In the genomic region with DNA sequence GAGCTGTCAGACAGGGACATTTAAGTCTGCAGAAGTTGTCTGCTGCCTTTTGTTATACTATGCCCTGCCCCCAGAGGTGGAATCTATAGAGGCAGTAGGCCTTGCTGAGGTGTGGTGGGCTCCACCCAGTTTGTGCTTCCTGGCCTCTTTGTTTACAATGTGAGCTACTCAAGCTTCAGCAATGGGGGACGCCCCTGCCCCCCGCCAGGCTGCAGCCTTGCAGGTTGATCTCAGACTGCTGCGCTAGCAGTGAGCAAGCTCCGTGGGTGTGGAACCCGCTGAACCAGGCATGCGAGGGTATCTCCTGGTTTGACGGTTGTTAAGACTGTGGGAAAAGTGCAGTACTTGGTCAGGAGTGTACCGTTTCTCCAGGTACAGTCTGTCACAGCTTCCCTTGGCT, we compare ENCODE assay signal across 1 cellular context.
TF ChIP-seq lines count a peak whose summit lies in the region.

No MANE protein-coding gene starts in this region.

TF ChIP-seq in GM23338, 12 proteins besides CTCF, POLR2A, EP300 and RAD21 (continued from another document):
- TF ChIP-seq, protein P1, sequence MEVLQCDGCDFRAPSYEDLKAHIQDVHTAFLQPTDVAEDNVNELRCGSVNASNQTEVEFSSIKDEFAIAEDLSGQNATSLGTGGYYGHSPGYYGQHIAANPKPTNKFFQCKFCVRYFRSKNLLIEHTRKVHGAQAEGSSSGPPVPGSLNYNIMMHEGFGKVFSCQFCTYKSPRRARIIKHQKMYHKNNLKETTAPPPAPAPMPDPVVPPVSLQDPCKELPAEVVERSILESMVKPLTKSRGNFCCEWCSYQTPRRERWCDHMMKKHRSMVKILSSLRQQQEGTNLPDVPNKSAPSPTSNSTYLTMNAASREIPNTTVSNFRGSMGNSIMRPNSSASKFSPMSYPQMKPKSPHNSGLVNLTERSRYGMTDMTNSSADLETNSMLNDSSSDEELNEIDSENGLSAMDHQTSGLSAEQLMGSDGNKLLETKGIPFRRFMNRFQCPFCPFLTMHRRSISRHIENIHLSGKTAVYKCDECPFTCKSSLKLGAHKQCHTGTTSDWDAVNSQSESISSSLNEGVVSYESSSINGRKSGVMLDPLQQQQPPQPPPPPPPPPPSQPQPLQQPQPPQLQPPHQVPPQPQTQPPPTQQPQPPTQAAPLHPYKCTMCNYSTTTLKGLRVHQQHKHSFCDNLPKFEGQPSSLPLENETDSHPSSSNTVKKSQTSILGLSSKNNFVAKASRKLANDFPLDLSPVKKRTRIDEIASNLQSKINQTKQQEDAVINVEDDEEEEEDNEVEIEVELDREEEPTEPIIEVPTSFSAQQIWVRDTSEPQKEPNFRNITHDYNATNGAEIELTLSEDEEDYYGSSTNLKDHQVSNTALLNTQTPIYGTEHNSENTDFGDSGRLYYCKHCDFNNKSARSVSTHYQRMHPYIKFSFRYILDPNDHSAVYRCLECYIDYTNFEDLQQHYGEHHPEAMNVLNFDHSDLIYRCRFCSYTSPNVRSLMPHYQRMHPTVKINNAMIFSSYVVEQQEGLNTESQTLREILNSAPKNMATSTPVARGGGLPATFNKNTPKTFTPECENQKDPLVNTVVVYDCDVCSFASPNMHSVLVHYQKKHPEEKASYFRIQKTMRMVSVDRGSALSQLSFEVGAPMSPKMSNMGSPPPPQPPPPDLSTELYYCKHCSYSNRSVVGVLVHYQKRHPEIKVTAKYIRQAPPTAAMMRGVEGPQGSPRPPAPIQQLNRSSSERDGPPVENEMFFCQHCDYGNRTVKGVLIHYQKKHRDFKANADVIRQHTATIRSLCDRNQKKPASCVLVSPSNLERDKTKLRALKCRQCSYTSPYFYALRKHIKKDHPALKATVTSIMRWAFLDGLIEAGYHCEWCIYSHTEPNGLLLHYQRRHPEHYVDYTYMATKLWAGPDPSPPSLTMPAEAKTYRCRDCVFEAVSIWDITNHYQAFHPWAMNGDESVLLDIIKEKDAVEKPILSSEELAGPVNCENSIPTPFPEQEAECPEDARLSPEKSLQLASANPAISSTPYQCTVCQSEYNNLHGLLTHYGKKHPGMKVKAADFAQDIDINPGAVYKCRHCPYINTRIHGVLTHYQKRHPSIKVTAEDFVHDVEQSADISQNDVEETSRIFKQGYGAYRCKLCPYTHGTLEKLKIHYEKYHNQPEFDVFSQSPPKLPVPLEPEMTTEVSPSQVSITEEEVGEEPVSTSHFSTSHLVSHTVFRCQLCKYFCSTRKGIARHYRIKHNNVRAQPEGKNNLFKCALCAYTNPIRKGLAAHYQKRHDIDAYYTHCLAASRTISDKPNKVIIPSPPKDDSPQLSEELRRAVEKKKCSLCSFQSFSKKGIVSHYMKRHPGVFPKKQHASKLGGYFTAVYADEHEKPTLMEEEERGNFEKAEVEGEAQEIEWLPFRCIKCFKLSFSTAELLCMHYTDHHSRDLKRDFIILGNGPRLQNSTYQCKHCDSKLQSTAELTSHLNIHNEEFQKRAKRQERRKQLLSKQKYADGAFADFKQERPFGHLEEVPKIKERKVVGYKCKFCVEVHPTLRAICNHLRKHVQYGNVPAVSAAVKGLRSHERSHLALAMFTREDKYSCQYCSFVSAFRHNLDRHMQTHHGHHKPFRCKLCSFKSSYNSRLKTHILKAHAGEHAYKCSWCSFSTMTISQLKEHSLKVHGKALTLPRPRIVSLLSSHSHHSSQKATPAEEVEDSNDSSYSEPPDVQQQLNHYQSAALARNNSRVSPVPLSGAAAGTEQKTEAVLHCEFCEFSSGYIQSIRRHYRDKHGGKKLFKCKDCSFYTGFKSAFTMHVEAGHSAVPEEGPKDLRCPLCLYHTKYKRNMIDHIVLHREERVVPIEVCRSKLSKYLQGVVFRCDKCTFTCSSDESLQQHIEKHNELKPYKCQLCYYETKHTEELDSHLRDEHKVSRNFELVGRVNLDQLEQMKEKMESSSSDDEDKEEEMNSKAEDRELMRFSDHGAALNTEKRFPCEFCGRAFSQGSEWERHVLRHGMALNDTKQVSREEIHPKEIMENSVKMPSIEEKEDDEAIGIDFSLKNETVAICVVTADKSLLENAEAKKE (CRISPR knock-in tag; IDR thresholded peaks at IDR 0.05) = no peak
- no peak for TF ChIP-seq EZH2 (IDR thresholded peaks at IDR 0.05; ENCODE audit: low read depth, unreplicated experiment)
- no peak for TF ChIP-seq JUNB (IDR thresholded peaks at IDR 0.05; ENCODE audit: unreplicated experiment)
- no peak for TF ChIP-seq CREB1 (CRISPR knock-in tag; IDR thresholded peaks at IDR 0.05; ENCODE audit: low read depth)
- TF ChIP-seq, protein P2, sequence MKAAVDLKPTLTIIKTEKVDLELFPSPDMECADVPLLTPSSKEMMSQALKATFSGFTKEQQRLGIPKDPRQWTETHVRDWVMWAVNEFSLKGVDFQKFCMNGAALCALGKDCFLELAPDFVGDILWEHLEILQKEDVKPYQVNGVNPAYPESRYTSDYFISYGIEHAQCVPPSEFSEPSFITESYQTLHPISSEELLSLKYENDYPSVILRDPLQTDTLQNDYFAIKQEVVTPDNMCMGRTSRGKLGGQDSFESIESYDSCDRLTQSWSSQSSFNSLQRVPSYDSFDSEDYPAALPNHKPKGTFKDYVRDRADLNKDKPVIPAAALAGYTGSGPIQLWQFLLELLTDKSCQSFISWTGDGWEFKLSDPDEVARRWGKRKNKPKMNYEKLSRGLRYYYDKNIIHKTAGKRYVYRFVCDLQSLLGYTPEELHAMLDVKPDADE (IDR thresholded peaks at IDR 0.05) = no peak
- TF ChIP-seq POLR2AphosphoS5 (IDR thresholded peaks at IDR 0.05; ENCODE audit: low read depth) = no peak
- TF ChIP-seq EZH2phosphoT487 (IDR thresholded peaks at IDR 0.05; ENCODE audit: unreplicated experiment) = no peak
- TF ChIP-seq STAT1 (IDR thresholded peaks at IDR 0.05; ENCODE audit: unreplicated experiment) = no peak
